ENCODE assay signal across 8 cellular contexts in the genomic region with DNA sequence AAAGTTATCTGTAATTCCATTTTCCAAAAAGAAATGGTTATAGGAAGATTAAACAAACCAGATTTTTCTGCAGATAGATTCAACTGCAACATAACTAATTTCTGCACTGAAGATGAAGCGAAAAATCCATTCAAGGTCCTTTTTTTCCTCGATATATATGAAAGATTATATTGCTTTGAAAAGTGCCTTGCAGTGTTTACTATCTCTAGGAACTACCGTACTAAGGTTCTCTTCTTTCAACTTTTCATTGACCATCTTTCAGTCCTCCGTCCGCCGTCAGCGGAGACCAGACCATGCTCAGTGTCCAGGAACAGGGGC. TPM values are rescaled to one million over a fixed set of nuclear protein-coding genes. Genes with fewer than 3 reads are reported as not detected.
DNase-seq lines count a peak whose midpoint lies in the region; ATAC-seq, FAIRE-seq and TF ChIP-seq lines count a peak whose summit lies in the region.

No MANE protein-coding gene starts in this region.

- FAIRE-seq in H54 (lab: Jason Lieb, UNC) = peak; percentile 73

- no peak for TF ChIP-seq CTCF in activated B cell treated with CpG ODN at 0.5 μM for 24 hours (IDR thresholded peaks at IDR 0.05)

- H3K27me3 ChIP-seq in right cardiac atrium (ENCODE audit: control insufficient read depth, insufficient read depth) = no peaks in the 10 kb centered on the region

- peaks cover 20% of the 10 kb centered on the region for H3K27me3 Mint-ChIP-seq in activated B cell treated with CpG ODN at 0.5 μM for 24 hours

- H3K36me3 Mint-ChIP-seq in activated B cell treated with CpG ODN at 0.5 μM for 24 hours (ENCODE audit: low read depth) = peaks cover 31% of the 10 kb centered on the region

- H3K27ac Mint-ChIP-seq in activated B cell treated with CpG ODN at 0.5 μM for 24 hours = peak overlapping the region; percentile 38

- H3K4me3 Mint-ChIP-seq in activated B cell treated with CpG ODN at 0.5 μM for 24 hours = peak overlapping the region; percentile 88

- no peak for TF ChIP-seq POLR2A in H54 (IDR thresholded peaks at IDR 0.05; ENCODE audit: low read depth, low read length)

- H3K27ac ChIP-seq in right cardiac atrium (ENCODE audit: low read length) (peak overlapping the region; percentile 89), skin epidermis (peak overlapping the region; percentile 9 to 89 (median 82))

- DNase-seq in H54 (ENCODE audit: insufficient read length, low spot score) (no peak), activated B cell treated with CpG ODN at 0.5 μM for 24 hours (no peak), right cardiac atrium (no peak), NCI-H2107 (lab: John Stamatoyannopoulos, UW) (no peak)
- no peak for DNase-seq in effector CD8-positive, alpha-beta T cell (lab: John Stamatoyannopoulos, UW)
- no peak for DNase-seq in activated CD4-positive, alpha-beta T cell treated with anti-CD3 and anti-CD28 coated beads, Interleukin-2, amount 50 U/mL, for 48 hours

- ATAC-seq in activated B cell treated with CpG ODN at 0.5 μM for 24 hours (ENCODE audit: low read depth) (no peak), right cardiac atrium (no peak), HG03442 (IDR thresholded peaks at IDR 0.05; ENCODE audit: unreplicated experiment) (no peak)

- under 1% methylated on average over 7 of the region's 7 CpGs for WGBS in right cardiac atrium

- no peaks in the 10 kb centered on the region for H3K9me3 Mint-ChIP-seq in activated B cell treated with CpG ODN at 0.5 μM for 24 hours

- no peaks in the 10 kb centered on the region for H3K9me3 ChIP-seq in right cardiac atrium (ENCODE audit: control insufficient read depth, low read length)

- intact Hi-C loops in activated B cell treated with CpG ODN at 0.5 μM for 24 hours (cut with micrococcal nuclease) (no loop called here), right cardiac atrium (cut with DNase I) (no loop called here)

- CTCF ChIA-PET in activated B cell treated with CpG ODN at 0.5 μM for 24 hours (lab: Charles Lee) = no interaction called here

- H3K4me1 Mint-ChIP-seq in activated B cell treated with CpG ODN at 0.5 μM for 24 hours = peaks cover 26% of the 10 kb centered on the region

- no peaks in the 10 kb centered on the region for H3K4me1 ChIP-seq in right cardiac atrium (ENCODE audit: control insufficient read depth, insufficient read depth, low read length)

- H3K4me3 ChIP-seq in right cardiac atrium (ENCODE audit: low read length) (peak overlapping the region; percentile 98), skin epidermis (peak overlapping the region; percentile 56 to 72 (median 66))

- POLR2A ChIA-PET in activated B cell treated with CpG ODN at 0.5 μM for 24 hours (lab: Charles Lee) = no interaction called here

RNA-seq across cellular contexts. Expression of a gene that starts 0.5 kb away (rescaled TPM):
- total RNA-seq in activated B cell treated with CpG ODN at 0.5 μM for 24 hours (18.9 and 20.4 TPM in 2 replicates), right cardiac atrium (10 to 100 TPM; 15.6 to 17.8 (median 16.5) TPM)
- 5.1 TPM for polyA plus RNA-seq in right cardiac atrium
